23 cellular contexts compared by ENCODE assay signal in genomic region chr2:213266421-213266820, GRCh38.
"Had no signal": no experiment of that assay in that cellular context is flagged by ENCODE, and none has a peak within 500 bp of the region (broad histone marks: within the 10 kb centered on the region; RNA-seq: fewer than 3 reads in every experiment).

No MANE protein-coding gene starts in this region.

- H3K9me3 ChIP-seq: colonic mucosa, lower lobe of right lung had no signal

- H3K4me1 Mint-ChIP-seq: activated naive CD8-positive, alpha-beta T cell treated with anti-CD3 and anti-CD28 coated beads, Interleukin-2, amount 10 ng/mL, durations not matched to agents 7 days and 5 days; activated T-helper 17 cell treated with anti-CD3 and anti-CD28 coated beads, Interleukin-2, amount 50 U/mL, for 72 hours; central memory CD8-positive, alpha-beta T cell; stimulated activated naive B cell treated with anti-CD40 and anti-IgM and Interleukin-4, amounts not matched to agents 10 μg/mL and 1 μg/mL and 100 μg/mL, for 72 hours had no signal

- H3K79me2 ChIP-seq: parathyroid adenoma had no signal

- H2AFZ ChIP-seq: parathyroid adenoma had no signal

- H3K27ac ChIP-seq: brain microvascular endothelial cell, colonic mucosa, lower lobe of right lung, parathyroid adenoma, VCaP had no signal

- ATAC-seq: activated T-helper 17 cell treated with anti-CD3 and anti-CD28 coated beads, Interleukin-2, amount 50 U/mL, for 72 hours; left colon; lower lobe of right lung; sciatic nerve; stimulated activated naive B cell treated with anti-CD40 and anti-IgM and Interleukin-4, amounts not matched to agents 10 μg/mL and 1 μg/mL and 100 μg/mL, for 72 hours had no signal

- H3K4me3 Mint-ChIP-seq: activated naive CD8-positive, alpha-beta T cell treated with anti-CD3 and anti-CD28 coated beads, Interleukin-2, amount 10 ng/mL, durations not matched to agents 7 days and 5 days; activated T-helper 17 cell treated with anti-CD3 and anti-CD28 coated beads, Interleukin-2, amount 50 U/mL, for 72 hours; central memory CD8-positive, alpha-beta T cell; mesothelial cell of epicardium; stimulated activated naive B cell treated with anti-CD40 and anti-IgM and Interleukin-4, amounts not matched to agents 10 μg/mL and 1 μg/mL and 100 μg/mL, for 72 hours had no signal

- DNase-seq: activated CD4-positive, alpha-beta T cell treated with anti-CD3 and anti-CD28 coated beads for 1 hour; activated CD4-positive, alpha-beta T cell treated with anti-CD3 and anti-CD28 coated beads, Interleukin-2, amount 50 U/mL, for 48 hours; activated naive CD4-positive, alpha-beta T cell treated with Interleukin-2 at 50 U/mL for 16 hours; activated naive CD8-positive, alpha-beta T cell treated with anti-CD3 and anti-CD28 coated beads, Interleukin-2, amount 10 ng/mL, durations not matched to agents 7 days and 5 days; amygdala; brain microvascular endothelial cell; colonic mucosa; erythroblast; foreskin melanocyte; glutamatergic neuron; hippocampal formation; left colon; lower lobe of right lung; stimulated activated CD4-positive, alpha-beta T cell treated with anti-CD3 and anti-CD28 coated beads, Interleukin-4, amount 100 ng/mL, for 4 hours; stimulated activated naive B cell treated with anti-CD40 and anti-IgM and Interleukin-4, amounts not matched to agents 10 μg/mL and 1 μg/mL and 100 μg/mL, for 72 hours; SW 1271; T-helper 2 cell had no signal

- H3K9ac ChIP-seq: parathyroid adenoma had no signal

- H3K36me3 Mint-ChIP-seq: activated naive CD8-positive, alpha-beta T cell treated with anti-CD3 and anti-CD28 coated beads, Interleukin-2, amount 10 ng/mL, durations not matched to agents 7 days and 5 days; mesothelial cell of epicardium; stimulated activated naive B cell treated with anti-CD40 and anti-IgM and Interleukin-4, amounts not matched to agents 10 μg/mL and 1 μg/mL and 100 μg/mL, for 72 hours had no signal

- H3K27me3 ChIP-seq: brain microvascular endothelial cell, colonic mucosa had no signal

- H3K4me3 ChIP-seq: colonic mucosa, lower lobe of right lung had no signal

- H3K4me1 ChIP-seq: colonic mucosa, lower lobe of right lung, parathyroid adenoma had no signal

- H3K9me3 Mint-ChIP-seq: activated naive CD8-positive, alpha-beta T cell treated with anti-CD3 and anti-CD28 coated beads, Interleukin-2, amount 10 ng/mL, durations not matched to agents 7 days and 5 days; activated T-helper 17 cell treated with anti-CD3 and anti-CD28 coated beads, Interleukin-2, amount 50 U/mL, for 72 hours; central memory CD8-positive, alpha-beta T cell; mesothelial cell of epicardium; stimulated activated naive B cell treated with anti-CD40 and anti-IgM and Interleukin-4, amounts not matched to agents 10 μg/mL and 1 μg/mL and 100 μg/mL, for 72 hours had no signal

- H3K27me3 Mint-ChIP-seq: activated naive CD8-positive, alpha-beta T cell treated with anti-CD3 and anti-CD28 coated beads, Interleukin-2, amount 10 ng/mL, durations not matched to agents 7 days and 5 days had no signal

- H3K27ac Mint-ChIP-seq: activated naive CD8-positive, alpha-beta T cell treated with anti-CD3 and anti-CD28 coated beads, Interleukin-2, amount 10 ng/mL, durations not matched to agents 7 days and 5 days; activated T-helper 17 cell treated with anti-CD3 and anti-CD28 coated beads, Interleukin-2, amount 50 U/mL, for 72 hours; mesothelial cell of epicardium had no signal

- H3K36me3 ChIP-seq: brain microvascular endothelial cell, colonic mucosa, lower lobe of right lung had no signal
